13 cellular contexts compared by ENCODE assay signal in genomic region chr3:70072180-70072579, GRCh38.
DNase-seq lines count a peak whose midpoint lies in the region; ATAC-seq and TF ChIP-seq lines count a peak whose summit lies in the region.
"Had no signal": no experiment of that assay in that cellular context is flagged by ENCODE, and none has a peak within 500 bp of the region (broad histone marks: within the 10 kb centered on the region; RNA-seq: fewer than 3 reads in every experiment).

No MANE protein-coding gene starts in this region.

- no peak overlapping the region for H3K23ac ChIP-seq in IMR-90 (ENCODE audit: low read depth, low read length)
- no peak overlapping the region for H3K23ac ChIP-seq in mesendoderm (ENCODE audit: low read length)

- no peaks in the 10 kb centered on the region for H4K20me1 ChIP-seq in IMR-90 (ENCODE audit: insufficient read depth, low read length)
- H4K20me1 ChIP-seq in smooth muscle cell (ENCODE audit: low read depth), result no peaks in the 10 kb centered on the region

- no peaks in the 10 kb centered on the region for H3K79me1 ChIP-seq in IMR-90 (ENCODE audit: low read depth in 1 of 2, low read length in 2 of 2)
- no peaks in the 10 kb centered on the region for H3K79me1 ChIP-seq in mesendoderm (ENCODE audit: low read length)

- H4K5ac ChIP-seq in IMR-90 (ENCODE audit: low read depth, low read length) (no peak overlapping the region), mesendoderm (ENCODE audit: low read length) (no peak overlapping the region)

- no peak overlapping the region for H3K4ac ChIP-seq in IMR-90 (ENCODE audit: low read depth, low read length)
- no peak overlapping the region for H3K4ac ChIP-seq in mesendoderm (ENCODE audit: low read depth, low read length)

- no peak overlapping the region for H2BK15ac ChIP-seq in IMR-90 (ENCODE audit: low read depth, low read length)
- H2BK15ac ChIP-seq in mesendoderm (replicated peaks; ENCODE audit: low read depth), result peak overlapping the region; percentile 36

- no peaks in the 10 kb centered on the region for H3K36me3 Mint-ChIP-seq in endothelial cell (ENCODE audit: low read depth, unreplicated experiment)

- CTCF ChIA-PET in IMR-90 (lab: Yijun Ruan, JAX), result interaction anchor here (0.8 kb wide), 1 partner anchor 10 kb away, joined by 3 read pairs; no protein-coding TSS in a partner anchor

- no peak overlapping the region for H3K27ac ChIP-seq in IMR-90 (ENCODE audit: insufficient read depth, low read length)
- no peak overlapping the region for H3K27ac ChIP-seq in mesendoderm (ENCODE audit: low read depth, low read length)
- H3K27ac ChIP-seq in smooth muscle cell (ENCODE audit: low read depth), result no peak overlapping the region
- H3K27ac ChIP-seq: neutrophil had no signal

- no peak overlapping the region for H3K18ac ChIP-seq in IMR-90 (ENCODE audit: low read depth, low read length)
- peak overlapping the region; percentile 39 for H3K18ac ChIP-seq in mesendoderm (ENCODE audit: low read length)

- no peaks in the 10 kb centered on the region for H3K36me3 ChIP-seq in IMR-90 (ENCODE audit: control insufficient read depth, insufficient read depth, low read length)
- no peaks in the 10 kb centered on the region for H3K36me3 ChIP-seq in mesendoderm (ENCODE audit: control insufficient read depth, insufficient read depth, low read length)
- H3K36me3 ChIP-seq in smooth muscle cell (ENCODE audit: low read depth), result no peaks in the 10 kb centered on the region
- H3K36me3 ChIP-seq: BE2C, neutrophil had no signal

- TF ChIP-seq CTCF in IMR-90 (conservative IDR thresholded peaks at IDR 0.05; ENCODE audit: low read depth, low read length) (no peak), endothelial cell (IDR thresholded peaks at IDR 0.05; ENCODE audit: unreplicated experiment) (no peak), smooth muscle cell (IDR thresholded peaks at IDR 0.05; ENCODE audit: borderline replicate concordance, insufficient read depth, poor library complexity, severe bottlenecking) (no peak), foreskin fibroblast (IDR thresholded peaks at IDR 0.05; ENCODE audit: low read depth, low read length) (no peak)

- WGBS in IMR-90 (ENCODE audit: extremely low coverage in 2 of 2, insufficient read length in 1 of 2), 2 experiments, result no CpG with 5 or more reads among the region's 9 CpGs
- WGBS in mesendoderm (ENCODE audit: extremely low coverage, insufficient coverage, low lambda C conversion rate), result no CpG with 5 or more reads among the region's 9 CpGs
- 18% methylated on average over 9 of the region's 9 CpGs for WGBS in smooth muscle cell (ENCODE audit: low lambda C conversion rate)

- no TSS peak for BruUV-seq in IMR-90 (replicated peaks; lab: Mats Ljungman, UMichigan)

- ATAC-seq in IMR-90 (ENCODE audit: low read depth), result no peak
- no peak for ATAC-seq in GM18861 (IDR thresholded peaks at IDR 0.05; ENCODE audit: unreplicated experiment)
- ATAC-seq in GM21367 (IDR thresholded peaks at IDR 0.05; ENCODE audit: unreplicated experiment), result no peak
- ATAC-seq in HG02840 (IDR thresholded peaks at IDR 0.05; ENCODE audit: low FRiP score, unreplicated experiment), result no peak

- peaks cover 9% of the 10 kb centered on the region for H3K4me1 Mint-ChIP-seq in endothelial cell (ENCODE audit: unreplicated experiment)

- no peak overlapping the region for H2BK20ac ChIP-seq in IMR-90 (ENCODE audit: low read depth, low read length)

- no peak overlapping the region for H3K14ac ChIP-seq in IMR-90 (replicated peaks; ENCODE audit: low read depth, low read length)

- peak overlapping the region; percentile 89 for H3K4me2 ChIP-seq in IMR-90 (ENCODE audit: low read depth, low read length)
- peak overlapping the region; percentile 14 for H3K4me2 ChIP-seq in mesendoderm (ENCODE audit: low read length)
- peak overlapping the region; percentile 91 for H3K4me2 ChIP-seq in smooth muscle cell

- no peak overlapping the region for H2BK5ac ChIP-seq in IMR-90 (ENCODE audit: low read depth, low read length, poor library complexity, severe bottlenecking)
- no peak overlapping the region for H2BK5ac ChIP-seq in mesendoderm (ENCODE audit: low read length)

- no peak overlapping the region for H4K8ac ChIP-seq in IMR-90 (ENCODE audit: low read depth in 2 of 2, low read length in 2 of 2)
- H4K8ac ChIP-seq in mesendoderm (ENCODE audit: low read depth, low read length), result no peak overlapping the region

- H3K4me1 ChIP-seq in IMR-90 (ENCODE audit: control insufficient read depth, insufficient read depth, low read length), result no peaks in the 10 kb centered on the region
- no peaks in the 10 kb centered on the region for H3K4me1 ChIP-seq in mesendoderm (ENCODE audit: control insufficient read depth, low read depth, low read length)
- H3K4me1 ChIP-seq in smooth muscle cell (ENCODE audit: low read depth), result peaks cover 16% of the 10 kb centered on the region
- H3K4me1 ChIP-seq: BE2C had no signal

- H2AK5ac ChIP-seq in IMR-90 (ENCODE audit: low read depth, low read length), result no peak overlapping the region
- no peak overlapping the region for H2AK5ac ChIP-seq in mesendoderm (ENCODE audit: low read length)

- DNase-seq in IMR-90, result no peak
- DNase-seq in endothelial cell (ENCODE audit: low spot score), result no peak
- DNase-seq in mesendoderm, result no peak
- no peak for DNase-seq in smooth muscle cell (lab: John Stamatoyannopoulos, UW; ENCODE audit: unreplicated experiment)
- no peak for DNase-seq in foreskin fibroblast
- DNase-seq: activated naive CD4-positive, alpha-beta T cell; BE2C; DMS53; NCI-H2081 treated with DMSO at 0.1 percent for 48 hours had no signal

- dilution Hi-C loops in IMR-90 (cut with HindIII; ENCODE audit: low sequenced_read_pairs, unreplicated experiment), result no loop called here

- H3F3A ChIP-seq in smooth muscle cell (ENCODE audit: low read depth), result no peaks in the 10 kb centered on the region

- no peaks in the 10 kb centered on the region for H3K9me3 Mint-ChIP-seq in endothelial cell (ENCODE audit: unreplicated experiment)

- H3K27ac Mint-ChIP-seq in endothelial cell (ENCODE audit: unreplicated experiment), result no peak overlapping the region

- in situ Hi-C loops in IMR-90 (cut with MboI; ENCODE audit: low sequenced_read_pairs), result loop anchor here (25.0 kb wide), 1 partner anchor 1590 kb away; no protein-coding TSS in a partner anchor

- H3K79me2 ChIP-seq in mesendoderm (ENCODE audit: control insufficient read depth, insufficient read depth, low read length) (no peaks in the 10 kb centered on the region), smooth muscle cell (ENCODE audit: low read depth) (no peaks in the 10 kb centered on the region)

- H4K91ac ChIP-seq in IMR-90 (ENCODE audit: insufficient read depth, low read depth, low read length), result no peak overlapping the region

- no peaks in the 10 kb centered on the region for H3K9me3 ChIP-seq in IMR-90 (ENCODE audit: control insufficient read depth, insufficient read depth, low read length)
- no peaks in the 10 kb centered on the region for H3K9me3 ChIP-seq in smooth muscle cell (replicated peaks; ENCODE audit: low read depth)
- H3K9me3 ChIP-seq: neutrophil had no signal

- H2AFZ ChIP-seq in IMR-90 (replicated peaks; ENCODE audit: low read length, poor library complexity) (no peak overlapping the region), smooth muscle cell (ENCODE audit: low read depth) (peak overlapping the region; percentile 75)

- intact Hi-C loops in IMR-90 (cut with micrococcal nuclease), result loop anchor here (10.0 kb wide), 1 partner anchor 443 kb away; no protein-coding TSS in a partner anchor

- H3K9me1 ChIP-seq in IMR-90 (ENCODE audit: insufficient read depth, low read length), result no peaks in the 10 kb centered on the region

- POLR2A ChIA-PET in IMR-90 (lab: Charles Lee; ENCODE audit: unreplicated experiment), result no interaction called here

- no peak for TF ChIP-seq RAD21 in IMR-90 (IDR thresholded peaks at IDR 0.05; ENCODE audit: low read length)

- no peak for TF ChIP-seq POLR2A in IMR-90 (IDR thresholded peaks at IDR 0.05; ENCODE audit: low read depth, low read length)

- H3K27me3 ChIP-seq in IMR-90 (ENCODE audit: control insufficient read depth, insufficient read depth, low read length) (peaks cover 31% of the 10 kb centered on the region), mesendoderm (ENCODE audit: insufficient read depth, low read length, poor library complexity) (no peaks in the 10 kb centered on the region), smooth muscle cell (ENCODE audit: low read depth) (peaks cover 10% of the 10 kb centered on the region)

- H2BK120ac ChIP-seq in IMR-90 (ENCODE audit: low read depth, low read length) (no peak overlapping the region), mesendoderm (ENCODE audit: low read depth, low read length) (peak overlapping the region; percentile 28)

- peak overlapping the region; percentile 79 for H3K4me3 Mint-ChIP-seq in endothelial cell (ENCODE audit: unreplicated experiment)

- H3K27me3 Mint-ChIP-seq in endothelial cell (ENCODE audit: unreplicated experiment), result no peaks in the 10 kb centered on the region

- H3K56ac ChIP-seq in IMR-90 (ENCODE audit: extremely low read depth, insufficient read depth, low read length) (no peak overlapping the region), mesendoderm (ENCODE audit: low read length) (peak overlapping the region; percentile 54)

- peak overlapping the region; percentile 31; the same call in 1 of the 2 replicates for H3K4me3 ChIP-seq in IMR-90 (ENCODE audit: insufficient read depth, low read depth, low read length)
- no peak overlapping the region for H3K4me3 ChIP-seq in mesendoderm (ENCODE audit: low read length)
- H3K4me3 ChIP-seq in smooth muscle cell, result peak overlapping the region; percentile 60
- H3K4me3 ChIP-seq in foreskin fibroblast (ENCODE audit: low read depth in 1 of 2, low read length in 2 of 2), result peak overlapping the region in 1 of 2 donors; percentile 29

- no peak overlapping the region for H2AK9ac ChIP-seq in IMR-90 (replicated peaks; ENCODE audit: low read depth, low read length, poor library complexity)

- H3K9ac ChIP-seq in IMR-90 (ENCODE audit: low read depth, low read length) (no peak overlapping the region), mesendoderm (ENCODE audit: low read length) (peak overlapping the region; percentile 11), smooth muscle cell (ENCODE audit: low read depth) (peak overlapping the region; percentile 61)

TF ChIP-seq in IMR-90, 13 proteins besides CTCF, POLR2A, EP300 and RAD21 (continues in another document):
- TF ChIP-seq RFX5 (IDR thresholded peaks at IDR 0.05; ENCODE audit: low read depth, low read length), result no peak
- no peak for TF ChIP-seq USF2 (IDR thresholded peaks at IDR 0.05; ENCODE audit: low read depth, low read length)
- TF ChIP-seq RCOR1 (IDR thresholded peaks at IDR 0.05; ENCODE audit: insufficient replicate concordance, low read length), result no peak
- no peak for TF ChIP-seq CEBPB (IDR thresholded peaks at IDR 0.05; ENCODE audit: low read depth, low read length)
- TF ChIP-seq BHLHE40 (IDR thresholded peaks at IDR 0.05; ENCODE audit: low read depth, low read length), result no peak
- no peak for TF ChIP-seq NFE2L2 (IDR thresholded peaks at IDR 0.05; ENCODE audit: low read depth, low read length)

Comparison
In these comparisons a context has a peak if more than half of its experiments do, and no peak if none do; other contexts are left out.
1. H3K4me2 ChIP-seq: peak in every context shown above with its lines; median percentile 91 in smooth muscle cell; 89 in IMR-90; 14 in mesendoderm.